10 cellular contexts compared by ENCODE assay signal in genomic region chr15:38610748-38611147, GRCh38. TPM values are rescaled to one million over a fixed set of nuclear protein-coding genes. Genes with fewer than 3 reads are reported as not detected.
DNase-seq lines count a peak whose midpoint lies in the region; FAIRE-seq and TF ChIP-seq lines count a peak whose summit lies in the region.
"Had no signal": no experiment of that assay in that cellular context is flagged by ENCODE, and none has a peak within 500 bp of the region (broad histone marks: within the 10 kb centered on the region; RNA-seq: fewer than 3 reads in every experiment).

No MANE protein-coding gene starts in this region.

- H3K9me2 ChIP-seq in GM23248 (ENCODE audit: insufficient read depth): no peaks in the 10 kb centered on the region

- H3K9me3 ChIP-seq in small intestine (ENCODE audit: control insufficient read depth, low read depth) (no peaks in the 10 kb centered on the region), GM23248 (ENCODE audit: low read depth) (no peaks in the 10 kb centered on the region), transverse colon (no peaks in the 10 kb centered on the region)

- no peak for TF ChIP-seq POLR2A in transverse colon (IDR thresholded peaks at IDR 0.05)

- H3F3A ChIP-seq in GM23248 (ENCODE audit: insufficient read depth): no peaks in the 10 kb centered on the region

- 77 to 84% (median 83%) methylated on average over 7 of the region's 7 CpGs for WGBS in small intestine, 3 donors
- 69 to 70% methylated on average over 7 of the region's 7 CpGs for WGBS in GM23248 (ENCODE audit: low coverage in 1 of 2, low lambda C conversion rate in 2 of 2, missing lambda C conversion rate in 2 of 2), 2 experiments
- 70 to 78% methylated on average over 7 of the region's 7 CpGs for WGBS in transverse colon (ENCODE audit: low coverage in 1 of 2), 2 donors

- H3K4me3 ChIP-seq in GM12865 (ENCODE audit: low read depth, low read length) (no peak overlapping the region), small intestine (ENCODE audit: low read depth in 1 of 2, low read length in 2 of 2) (no peak overlapping the region), GM23248 (no peak overlapping the region), transverse colon (no peak overlapping the region)

- peak overlapping the region; percentile 15 for H3K4me3 Mint-ChIP-seq in activated T-helper 2 cell treated with anti-CD3 and anti-CD28 coated beads, Interferon-gamma antibody, Interleukin-2, Interleukin-4, amounts not matched to agents 10 μg/mL and 5 μg/mL and 100 μg/mL, durations not matched to agents 14 hours and 24 hours and 36 hours (ENCODE audit: low read depth)

- no peaks in the 10 kb centered on the region for H3K36me3 ChIP-seq in small intestine (ENCODE audit: control insufficient read depth in 2 of 2, insufficient read depth in 2 of 2, low read length in 2 of 2)
- no peaks in the 10 kb centered on the region for H3K36me3 ChIP-seq in GM23248 (ENCODE audit: low read depth)
- H3K36me3 ChIP-seq in transverse colon: no peaks in the 10 kb centered on the region

- peaks cover 72% of the 10 kb centered on the region for H3K4me1 Mint-ChIP-seq in activated T-helper 2 cell treated with anti-CD3 and anti-CD28 coated beads, Interferon-gamma antibody, Interleukin-2, Interleukin-4, amounts not matched to agents 10 μg/mL and 5 μg/mL and 100 μg/mL, durations not matched to agents 14 hours and 24 hours and 36 hours (ENCODE audit: low read depth)

- H3K9me3 Mint-ChIP-seq in activated T-helper 2 cell treated with anti-CD3 and anti-CD28 coated beads, Interferon-gamma antibody, Interleukin-2, Interleukin-4, amounts not matched to agents 10 μg/mL and 5 μg/mL and 100 μg/mL, durations not matched to agents 14 hours and 24 hours and 36 hours: no peaks in the 10 kb centered on the region

- TF ChIP-seq CTCF in GM12865 (IDR thresholded peaks at IDR 0.05; ENCODE audit: insufficient read depth, low read depth, low read length, missing control alignments): no peak
- TF ChIP-seq CTCF in transverse colon (IDR thresholded peaks at IDR 0.05): no peak

- DNase-seq in GM12865 (ENCODE audit: low read depth): peak; percentile 36
- DNase-seq in NCI-H187 treated with DMSO at 0.1 percent for 48 hours (lab: John Stamatoyannopoulos, UW): peak; percentile 54
- DNase-seq in activated T-helper 2 cell treated with anti-CD3 and anti-CD28 coated beads, Interferon-gamma antibody, Interleukin-2, Interleukin-4, amounts not matched to agents 10 μg/mL and 5 μg/mL and 100 μg/mL, durations not matched to agents 14 hours and 24 hours and 36 hours (ENCODE audit: low spot score): peak; percentile 38
- DNase-seq in stimulated activated CD4-positive, alpha-beta T cell treated with anti-CD3 and anti-CD28 coated beads, Interleukin-15, amount 100 ng/mL, for 48 hours (ENCODE audit: low read depth in 2 of 2): peak; percentile 59 to 66
- no peak for DNase-seq in small intestine
- no peak for DNase-seq in GM23248
- DNase-seq in mesenteric fat pad (ENCODE audit: low spot score): no peak
- DNase-seq in transverse colon: no peak

- no peak overlapping the region for H2AFZ ChIP-seq in GM23248

- no peaks in the 10 kb centered on the region for H3K27me3 Mint-ChIP-seq in activated T-helper 2 cell treated with anti-CD3 and anti-CD28 coated beads, Interferon-gamma antibody, Interleukin-2, Interleukin-4, amounts not matched to agents 10 μg/mL and 5 μg/mL and 100 μg/mL, durations not matched to agents 14 hours and 24 hours and 36 hours (ENCODE audit: low read depth)

- no peaks in the 10 kb centered on the region for H4K20me1 ChIP-seq in GM23248 (ENCODE audit: insufficient read depth)

- no peak for FAIRE-seq in small intestine (lab: Jason Lieb, UNC)
- FAIRE-seq: endometrium had no signal

- H3K27me3 ChIP-seq in small intestine (ENCODE audit: control insufficient read depth in 2 of 2, insufficient read depth in 2 of 2, low read length in 2 of 2) (no peaks in the 10 kb centered on the region), GM23248 (replicated peaks; ENCODE audit: insufficient read depth) (peaks cover 44% of the 10 kb centered on the region), transverse colon (no peaks in the 10 kb centered on the region)

- no peak for TF ChIP-seq EP300 in transverse colon (IDR thresholded peaks at IDR 0.05; ENCODE audit: low read depth)

- H3K36me3 Mint-ChIP-seq in activated T-helper 2 cell treated with anti-CD3 and anti-CD28 coated beads, Interferon-gamma antibody, Interleukin-2, Interleukin-4, amounts not matched to agents 10 μg/mL and 5 μg/mL and 100 μg/mL, durations not matched to agents 14 hours and 24 hours and 36 hours (ENCODE audit: low read depth): peaks cover 5% of the 10 kb centered on the region

- H3K27ac Mint-ChIP-seq in activated T-helper 2 cell treated with anti-CD3 and anti-CD28 coated beads, Interferon-gamma antibody, Interleukin-2, Interleukin-4, amounts not matched to agents 10 μg/mL and 5 μg/mL and 100 μg/mL, durations not matched to agents 14 hours and 24 hours and 36 hours: peak overlapping the region; percentile 96

- in situ Hi-C loops in GM23248 (cut with MboI) (no loop called here), transverse colon (cut with MboI; ENCODE audit: low pct_ligation_motif_present in 1 of 4, low pct_unique_long_range_greater_than_20kb in 1 of 4, low sequenced_read_pairs in 3 of 4) (no loop called here)

- H3K27ac ChIP-seq in small intestine (ENCODE audit: low read depth in 1 of 2, low read length in 1 of 2) (no peak overlapping the region), GM23248 (no peak overlapping the region), transverse colon (no peak overlapping the region)

- intact Hi-C loops in activated T-helper 2 cell treated with anti-CD3 and anti-CD28 coated beads, Interferon-gamma antibody, Interleukin-2, Interleukin-4, amounts not matched to agents 10 μg/mL and 5 μg/mL and 100 μg/mL, durations not matched to agents 14 hours and 24 hours and 36 hours (cut with micrococcal nuclease): loop anchor here (1.0 to 5.0 kb wide), 4 partner anchors 43 to 158 kb away; partner anchors contain the start of gene FAM98B
- intact Hi-C loops in transverse colon (cut with DNase I; ENCODE audit: low total_unique reads): no loop called here

- H3K4me1 ChIP-seq in small intestine (ENCODE audit: control insufficient read depth in 2 of 2, insufficient read depth in 1 of 2, low read depth in 1 of 2, low read length in 1 of 2) (no peaks in the 10 kb centered on the region), GM23248 (ENCODE audit: insufficient read depth) (no peaks in the 10 kb centered on the region), transverse colon (no peaks in the 10 kb centered on the region)

- H3K9ac ChIP-seq in GM23248: no peak overlapping the region

- H3K79me2 ChIP-seq in GM23248 (ENCODE audit: insufficient read depth): no peaks in the 10 kb centered on the region

- H3K4me2 ChIP-seq in GM23248 (ENCODE audit: unreplicated experiment): no peak overlapping the region

RNA-seq across cellular contexts. Expression of gene RASGRP1, which starts 46.1 kb away (rescaled TPM):
- 108 and 113 TPM in 2 replicates for total RNA-seq in activated T-helper 2 cell treated with anti-CD3 and anti-CD28 coated beads, Interferon-gamma antibody, Interleukin-2, Interleukin-4, amounts not matched to agents 10 μg/mL and 5 μg/mL and 100 μg/mL, durations not matched to agents 14 hours and 24 hours and 36 hours
- polyA plus RNA-seq in small intestine: under 1 TPM; 0.45 to 0.64 (median 0.54) TPM
- total RNA-seq in GM23248 (2014; rRNA removed; shearing (Covaris generic)): 1.5 and 3.0 TPM in 2 replicates
- 0.58 and 0.96 TPM in 2 replicates for polyA plus RNA-seq in GM23248 (2016; fragmentation: Nextera tagmentation; extraction: Ambion mirVana)
- total RNA-seq in mesenteric fat pad: 1.1 TPM
- total RNA-seq in transverse colon: 10 to 100 TPM in 1 of 4 donors, 1 to 10 TPM in 2, under 1 TPM in 1; 0.40 to 10.8 (median 2.3) TPM
- total RNA-seq: LHCN-M2 had no signal

Comparison
In these comparisons a context has a peak if more than half of its experiments do, and no peak if none do; other contexts are left out.
1. DNase-seq: peak in GM12865 (single experiment), NCI-H187 treated with DMSO at 0.1 percent for 48 hours (single experiment), activated T-helper 2 cell treated with anti-CD3 and anti-CD28 coated beads, Interferon-gamma antibody, Interleukin-2, Interleukin-4, amounts not matched to agents 10 μg/mL and 5 μg/mL and 100 μg/mL, durations not matched to agents 14 hours and 24 hours and 36 hours (single experiment) and stimulated activated CD4-positive, alpha-beta T cell treated with anti-CD3 and anti-CD28 coated beads, Interleukin-15, amount 100 ng/mL, for 48 hours (2 of 2); none in small intestine (single experiment), GM23248 (single experiment), mesenteric fat pad (single experiment) and transverse colon (single experiment).